In genomic region chr1:231039161-231040018, GRCh38 we compare ENCODE assay signal across 1 cellular context.
TF ChIP-seq lines count a peak whose summit lies in the region.

No MANE protein-coding gene starts in this region.

TF ChIP-seq in HEK293, 187 proteins besides CTCF, POLR2A, EP300 and RAD21 (continued from another document and continues in another):
- TF ChIP-seq, protein P1, sequence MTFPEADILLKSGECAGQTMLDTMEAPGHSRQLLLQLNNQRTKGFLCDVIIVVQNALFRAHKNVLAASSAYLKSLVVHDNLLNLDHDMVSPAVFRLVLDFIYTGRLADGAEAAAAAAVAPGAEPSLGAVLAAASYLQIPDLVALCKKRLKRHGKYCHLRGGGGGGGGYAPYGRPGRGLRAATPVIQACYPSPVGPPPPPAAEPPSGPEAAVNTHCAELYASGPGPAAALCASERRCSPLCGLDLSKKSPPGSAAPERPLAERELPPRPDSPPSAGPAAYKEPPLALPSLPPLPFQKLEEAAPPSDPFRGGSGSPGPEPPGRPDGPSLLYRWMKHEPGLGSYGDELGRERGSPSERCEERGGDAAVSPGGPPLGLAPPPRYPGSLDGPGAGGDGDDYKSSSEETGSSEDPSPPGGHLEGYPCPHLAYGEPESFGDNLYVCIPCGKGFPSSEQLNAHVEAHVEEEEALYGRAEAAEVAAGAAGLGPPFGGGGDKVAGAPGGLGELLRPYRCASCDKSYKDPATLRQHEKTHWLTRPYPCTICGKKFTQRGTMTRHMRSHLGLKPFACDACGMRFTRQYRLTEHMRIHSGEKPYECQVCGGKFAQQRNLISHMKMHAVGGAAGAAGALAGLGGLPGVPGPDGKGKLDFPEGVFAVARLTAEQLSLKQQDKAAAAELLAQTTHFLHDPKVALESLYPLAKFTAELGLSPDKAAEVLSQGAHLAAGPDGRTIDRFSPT (tag by site-specific recombination; IDR thresholded peaks at IDR 0.05): 0 out of 2 replicates have a peak, but pooled peaks have one; percentile 29
- TF ChIP-seq ZBTB21 (tag by site-specific recombination; IDR thresholded peaks at IDR 0.05) (no peak; the same call in 1 of the 2 replicates), REST (tag by site-specific recombination; IDR thresholded peaks at IDR 0.05) (peak; percentile 93), ZNF391 (tag by site-specific recombination; IDR thresholded peaks at IDR 0.05; ENCODE audit: borderline replicate concordance, low read depth) (0 out of 2 replicates have a peak, but pooled peaks have one; percentile 26), ZNF302 (tag by site-specific recombination; IDR thresholded peaks at IDR 0.05; ENCODE audit: low read depth) (no peak), ZXDB (tag by site-specific recombination; IDR thresholded peaks at IDR 0.05) (peak; percentile 44), GLIS2 (tag by site-specific recombination; IDR thresholded peaks at IDR 0.05) (peak; percentile 93), TCF7L2 (IDR thresholded peaks at IDR 0.05; ENCODE audit: borderline replicate concordance, low read depth, low read length) (no peak), ZNF140 (tag by site-specific recombination; IDR thresholded peaks at IDR 0.05) (no peak), EGR2 (tag by site-specific recombination; IDR thresholded peaks at IDR 0.05; ENCODE audit: low read depth) (peak; percentile 64), ZNF202 (tag by site-specific recombination; IDR thresholded peaks at IDR 0.05; ENCODE audit: borderline replicate concordance) (no peak), ZFP3 (tag by site-specific recombination; IDR thresholded peaks at IDR 0.05; ENCODE audit: low read depth) (no peak), ZNF776 (tag by site-specific recombination; IDR thresholded peaks at IDR 0.05; ENCODE audit: borderline replicate concordance) (no peak), ZNF292 (tag by site-specific recombination; IDR thresholded peaks at IDR 0.05; ENCODE audit: borderline replicate concordance, low read depth) (no peak), ZNF121 (tag by site-specific recombination; IDR thresholded peaks at IDR 0.05) (no peak), ZNF610 (tag by site-specific recombination; IDR thresholded peaks at IDR 0.05; ENCODE audit: borderline replicate concordance) (0 out of 2 replicates have a peak, but pooled peaks have one; percentile 50), ZNF341 (tag by site-specific recombination; IDR thresholded peaks at IDR 0.05; ENCODE audit: low read depth) (peak; percentile 99), ZNF184 (tag by site-specific recombination; IDR thresholded peaks at IDR 0.05) (no peak), GLIS1 (tag by site-specific recombination; IDR thresholded peaks at IDR 0.05) (no peak; the same call in none of the 2 replicates), ZNF19 (tag by site-specific recombination; IDR thresholded peaks at IDR 0.05; ENCODE audit: low read depth) (no peak), FEZF1 (tag by site-specific recombination; IDR thresholded peaks at IDR 0.05) (no peak; the same call in 1 of the 2 replicates), ZNF404 (tag by site-specific recombination; IDR thresholded peaks at IDR 0.05) (no peak), ZSCAN23 (tag by site-specific recombination; IDR thresholded peaks at IDR 0.05) (no peak; the same call in 1 of the 2 replicates), ZNF48 (tag by site-specific recombination; IDR thresholded peaks at IDR 0.05) (no peak), ZEB2 (tag by site-specific recombination; IDR thresholded peaks at IDR 0.05) (peak; percentile 87; the same call in 1 of the 2 replicates), BCL11A (tag by site-specific recombination; IDR thresholded peaks at IDR 0.05; ENCODE audit: low read depth) (0 out of 2 replicates have a peak, but pooled peaks have one; percentile 41), ZNF248 (tag by site-specific recombination; IDR thresholded peaks at IDR 0.05) (no peak), ZNF843 (tag by site-specific recombination; IDR thresholded peaks at IDR 0.05) (peak; percentile 57; the same call in 1 of the 2 replicates), ZNF324 (tag by site-specific recombination; IDR thresholded peaks at IDR 0.05) (no peak; the same call in 1 of the 2 replicates), SP7 (tag by site-specific recombination; IDR thresholded peaks at IDR 0.05) (peak; percentile 83), ZNF654 (tag by site-specific recombination; IDR thresholded peaks at IDR 0.05; ENCODE audit: low read depth) (no peak), ZSCAN30 (tag by site-specific recombination; IDR thresholded peaks at IDR 0.05) (peak; percentile 75), RBAK (tag by site-specific recombination; IDR thresholded peaks at IDR 0.05) (no peak), ZBTB8A (tag by site-specific recombination; IDR thresholded peaks at IDR 0.05) (peak; percentile 96), ZNF692 (tag by site-specific recombination; IDR thresholded peaks at IDR 0.05) (peak; percentile 72), ZNF239 (tag by site-specific recombination; IDR thresholded peaks at IDR 0.05) (no peak), ZNF174 (tag by site-specific recombination; IDR thresholded peaks at IDR 0.05) (no peak), PRDM6 (tag by site-specific recombination; IDR thresholded peaks at IDR 0.05) (no peak), PATZ1 (tag by site-specific recombination; IDR thresholded peaks at IDR 0.05) (peak; percentile 95), ZNF132 (tag by site-specific recombination; IDR thresholded peaks at IDR 0.05; ENCODE audit: borderline replicate concordance) (no peak), ZNF26 (tag by site-specific recombination; IDR thresholded peaks at IDR 0.05) (no peak), KLF16 (tag by site-specific recombination; IDR thresholded peaks at IDR 0.05) (peak; percentile 91), ZNF416 (tag by site-specific recombination; IDR thresholded peaks at IDR 0.05) (no peak), REPIN1 (tag by site-specific recombination; IDR thresholded peaks at IDR 0.05; ENCODE audit: low read depth) (0 out of 2 replicates have a peak, but pooled peaks have one; percentile 14), ZSCAN16 (tag by site-specific recombination; IDR thresholded peaks at IDR 0.05) (no peak), ZNF624 (tag by site-specific recombination; IDR thresholded peaks at IDR 0.05) (no peak), ZBTB20 (tag by site-specific recombination; IDR thresholded peaks at IDR 0.05) (peak; percentile 99)
- TF ChIP-seq, protein P2, sequence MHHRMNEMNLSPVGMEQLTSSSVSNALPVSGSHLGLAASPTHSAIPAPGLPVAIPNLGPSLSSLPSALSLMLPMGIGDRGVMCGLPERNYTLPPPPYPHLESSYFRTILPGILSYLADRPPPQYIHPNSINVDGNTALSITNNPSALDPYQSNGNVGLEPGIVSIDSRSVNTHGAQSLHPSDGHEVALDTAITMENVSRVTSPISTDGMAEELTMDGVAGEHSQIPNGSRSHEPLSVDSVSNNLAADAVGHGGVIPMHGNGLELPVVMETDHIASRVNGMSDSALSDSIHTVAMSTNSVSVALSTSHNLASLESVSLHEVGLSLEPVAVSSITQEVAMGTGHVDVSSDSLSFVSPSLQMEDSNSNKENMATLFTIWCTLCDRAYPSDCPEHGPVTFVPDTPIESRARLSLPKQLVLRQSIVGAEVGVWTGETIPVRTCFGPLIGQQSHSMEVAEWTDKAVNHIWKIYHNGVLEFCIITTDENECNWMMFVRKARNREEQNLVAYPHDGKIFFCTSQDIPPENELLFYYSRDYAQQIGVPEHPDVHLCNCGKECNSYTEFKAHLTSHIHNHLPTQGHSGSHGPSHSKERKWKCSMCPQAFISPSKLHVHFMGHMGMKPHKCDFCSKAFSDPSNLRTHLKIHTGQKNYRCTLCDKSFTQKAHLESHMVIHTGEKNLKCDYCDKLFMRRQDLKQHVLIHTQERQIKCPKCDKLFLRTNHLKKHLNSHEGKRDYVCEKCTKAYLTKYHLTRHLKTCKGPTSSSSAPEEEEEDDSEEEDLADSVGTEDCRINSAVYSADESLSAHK (tag by site-specific recombination; IDR thresholded peaks at IDR 0.05): no peak
- TF ChIP-seq, protein P3, sequence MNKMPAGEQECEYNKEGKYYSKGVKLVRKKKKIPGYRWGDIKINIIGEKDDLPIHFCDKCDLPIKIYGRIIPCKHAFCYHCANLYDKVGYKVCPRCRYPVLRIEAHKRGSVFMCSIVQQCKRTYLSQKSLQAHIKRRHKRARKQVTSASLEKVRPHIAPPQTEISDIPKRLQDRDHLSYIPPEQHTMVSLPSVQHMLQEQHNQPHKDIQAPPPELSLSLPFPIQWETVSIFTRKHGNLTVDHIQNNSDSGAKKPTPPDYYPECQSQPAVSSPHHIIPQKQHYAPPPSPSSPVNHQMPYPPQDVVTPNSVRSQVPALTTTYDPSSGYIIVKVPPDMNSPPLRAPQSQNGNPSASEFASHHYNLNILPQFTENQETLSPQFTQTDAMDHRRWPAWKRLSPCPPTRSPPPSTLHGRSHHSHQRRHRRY (tag by site-specific recombination; IDR thresholded peaks at IDR 0.05): no peak
- TF ChIP-seq, protein P4, sequence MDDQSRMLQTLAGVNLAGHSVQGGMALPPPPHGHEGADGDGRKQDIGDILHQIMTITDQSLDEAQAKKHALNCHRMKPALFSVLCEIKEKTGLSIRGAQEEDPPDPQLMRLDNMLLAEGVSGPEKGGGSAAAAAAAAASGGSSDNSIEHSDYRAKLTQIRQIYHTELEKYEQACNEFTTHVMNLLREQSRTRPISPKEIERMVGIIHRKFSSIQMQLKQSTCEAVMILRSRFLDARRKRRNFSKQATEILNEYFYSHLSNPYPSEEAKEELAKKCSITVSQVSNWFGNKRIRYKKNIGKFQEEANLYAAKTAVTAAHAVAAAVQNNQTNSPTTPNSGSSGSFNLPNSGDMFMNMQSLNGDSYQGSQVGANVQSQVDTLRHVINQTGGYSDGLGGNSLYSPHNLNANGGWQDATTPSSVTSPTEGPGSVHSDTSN (CRISPR knock-in tag; IDR thresholded peaks at IDR 0.05): 0 out of 2 replicates have a peak, but pooled peaks have one; percentile 41
